Comparison of ENCODE assay signal across 18 cellular contexts in genomic region chr10:87799860-87800259, GRCh38. TPM values are rescaled to one million over a fixed set of nuclear protein-coding genes. Genes with fewer than 3 reads are reported as not detected.
A peak's percentile ranks its signal among the peaks of the same experiment; 100 is the strongest.
DNase-seq lines count a peak whose midpoint lies in the region; ATAC-seq, FAIRE-seq and TF ChIP-seq lines count a peak whose summit lies in the region.
"Had no signal": no experiment of that assay in that cellular context is flagged by ENCODE, and none has a peak within 500 bp of the region (broad histone marks: within the 10 kb centered on the region; RNA-seq: fewer than 3 reads in every experiment).

No MANE protein-coding gene starts in this region.

- intact Hi-C loops in CD4-positive, alpha-beta memory T cell (cut with micrococcal nuclease) = no loop called here

- H2AFZ ChIP-seq in GM23338 = no peak overlapping the region
- H2AFZ ChIP-seq: GM23248 had no signal

- CTCF ChIA-PET in CD4-positive, alpha-beta memory T cell (lab: Charles Lee; ENCODE audit: partially characterized antibody) = no interaction called here

- DNase-seq in GM23338 (ENCODE audit: low spot score) (peak; percentile 56), M059J (ENCODE audit: low read depth) (peak; percentile 22), NCI-H1694 treated with DMSO at 0.1 percent for 48 hours (lab: John Stamatoyannopoulos, UW) (no peak), SK-N-DZ (ENCODE audit: low spot score) (no peak)
- no peak for DNase-seq in CD4-positive, alpha-beta memory T cell
- DNase-seq: 8988T; ACHN; Calu3; CD4-positive, CD25-positive, alpha-beta regulatory T cell; DMS 273 treated with DMSO at 0.1 percent for 48 hours; DMS79; GM23248; H7 had no signal

- H3K4me3 ChIP-seq in GM23338 = no peak overlapping the region
- H3K4me3 ChIP-seq in CD4-positive, alpha-beta memory T cell (ENCODE audit: low read length in 2 of 2) = no peak overlapping the region
- H3K4me3 ChIP-seq: GM23248 had no signal

- peaks cover 26% of the 10 kb centered on the region for H3K36me3 ChIP-seq in GM23338 (ENCODE audit: insufficient read depth)
- H3K36me3 ChIP-seq in CD4-positive, alpha-beta memory T cell (ENCODE audit: insufficient read depth, low read length) = no peaks in the 10 kb centered on the region

- no peaks in the 10 kb centered on the region; the same call in 1 of the 2 replicates for H4K20me1 ChIP-seq in GM23338 (replicated peaks; ENCODE audit: insufficient read depth)

- H3K9me2 ChIP-seq in GM23338 (ENCODE audit: insufficient read depth) = no peaks in the 10 kb centered on the region

- H3K4me3 Mint-ChIP-seq in GM23338 = no peak overlapping the region
- no peak overlapping the region for H3K4me3 Mint-ChIP-seq in CD4-positive, alpha-beta memory T cell
- H3K4me3 Mint-ChIP-seq: CD4-positive, CD25-positive, alpha-beta regulatory T cell had no signal

- no peak overlapping the region for H3K4me2 ChIP-seq in GM23338
- H3K4me2 ChIP-seq: BLaER1 treated with 17β-estradiol and CSF1 and Interleukin-3, amounts not matched to agents 10 nM and 100 nM had no signal

- no peak for TF ChIP-seq CTCF in GM23338 (conservative IDR thresholded peaks at IDR 0.05; ENCODE audit: low read depth in 2 of 2)

- no peaks in the 10 kb centered on the region for H3K9me3 ChIP-seq in CD4-positive, alpha-beta memory T cell (ENCODE audit: control insufficient read depth in 1 of 2, low read length in 2 of 2)

- peaks cover 66% of the 10 kb centered on the region for H3K79me2 ChIP-seq in GM23338 (replicated peaks; ENCODE audit: insufficient read depth)

- no peak for ATAC-seq in GM23338
- ATAC-seq in HG02763 (IDR thresholded peaks at IDR 0.05; ENCODE audit: unreplicated experiment) = no peak
- ATAC-seq: HepG2 had no signal

- H3K4me1 Mint-ChIP-seq in GM23338 = peaks cover 8% of the 10 kb centered on the region
- peaks cover 31 to 52% (median 39%) of the 10 kb centered on the region in 4 donors for H3K4me1 Mint-ChIP-seq in CD4-positive, alpha-beta memory T cell

- H3K27me3 Mint-ChIP-seq in GM23338 (ENCODE audit: insufficient read depth, low read depth, poor library complexity) = peaks cover 3% of the 10 kb centered on the region
- no peaks in the 10 kb centered on the region for H3K27me3 Mint-ChIP-seq in CD4-positive, alpha-beta memory T cell
- H3K27me3 Mint-ChIP-seq: CD4-positive, CD25-positive, alpha-beta regulatory T cell had no signal

- no peak overlapping the region for H3K27ac Mint-ChIP-seq in GM23338
- H3K27ac Mint-ChIP-seq in CD4-positive, alpha-beta memory T cell = no peak overlapping the region
- H3K27ac Mint-ChIP-seq: CD4-positive, CD25-positive, alpha-beta regulatory T cell had no signal

- peaks cover 60% of the 10 kb centered on the region for H3K9me3 Mint-ChIP-seq in GM23338
- peaks cover 0 to 16% (median 11%) of the 10 kb centered on the region in 8 donors for H3K9me3 Mint-ChIP-seq in CD4-positive, alpha-beta memory T cell

- peaks cover under 1% of the 10 kb centered on the region; the same call in 1 of the 2 replicates for H3K4me1 ChIP-seq in GM23338 (ENCODE audit: insufficient read depth)
- H3K4me1 ChIP-seq in CD4-positive, alpha-beta memory T cell (ENCODE audit: insufficient read depth, low read length) = peaks cover 16% of the 10 kb centered on the region

- H3K27me3 ChIP-seq in GM23338 (ENCODE audit: insufficient read depth) = no peaks in the 10 kb centered on the region
- no peaks in the 10 kb centered on the region for H3K27me3 ChIP-seq in CD4-positive, alpha-beta memory T cell (ENCODE audit: insufficient read depth, low read length)
- H3K27me3 ChIP-seq: BLaER1 treated with 17β-estradiol and CSF1 and Interleukin-3, amounts not matched to agents 10 nM and 100 nM had no signal

- POLR2A ChIA-PET in CD4-positive, alpha-beta memory T cell (lab: Charles Lee; ENCODE audit: partially characterized antibody) = no interaction called here

- FAIRE-seq in endometrium (lab: Jason Lieb, UNC) (peak; percentile 51), islet of Langerhans (lab: Jason Lieb, UNC) (peak; percentile 92)
- FAIRE-seq: HepG2 had no signal

- H3K36me3 Mint-ChIP-seq in GM23338 (ENCODE audit: low read depth) = peaks cover 82% of the 10 kb centered on the region
- H3K36me3 Mint-ChIP-seq in CD4-positive, alpha-beta memory T cell = peaks cover 46 to 59% of the 10 kb centered on the region in 2 donors

- H3F3A ChIP-seq in GM23338 (replicated peaks; ENCODE audit: low read depth) = no peaks in the 10 kb centered on the region

- H3K27ac ChIP-seq in GM23338 (ENCODE audit: low read depth) = no peak overlapping the region
- no peak overlapping the region for H3K27ac ChIP-seq in CD4-positive, alpha-beta memory T cell (ENCODE audit: low read depth, low read length)
- H3K27ac ChIP-seq: BLaER1 treated with 17β-estradiol and CSF1 and Interleukin-3, amounts not matched to agents 10 nM and 100 nM; GM23248 had no signal

TF ChIP-seq in GM23338, 12 proteins besides CTCF, POLR2A, EP300 and RAD21 (continues in another document):
- TF ChIP-seq NANOG (IDR thresholded peaks at IDR 0.05; ENCODE audit: borderline replicate concordance) (no peak), EZH2 (IDR thresholded peaks at IDR 0.05; ENCODE audit: low read depth, unreplicated experiment) (no peak), JUNB (IDR thresholded peaks at IDR 0.05; ENCODE audit: unreplicated experiment) (no peak), ETS1 (IDR thresholded peaks at IDR 0.05) (no peak)

RNA-seq across cellular contexts. Expression of gene ATAD1, which starts 18.2 kb away (rescaled TPM):
- 43.3 and 49.6 TPM in 2 replicates for total RNA-seq in GM23338 (2014; rRNA removed; shearing (Covaris generic))
- 26.3 and 30.3 TPM in 2 replicates for polyA plus RNA-seq in GM23338 (2016; fragmentation: Nextera tagmentation; extraction: Ambion mirVana)
- 21.4 and 40.7 TPM in 2 replicates for total RNA-seq in M059J (2014; rRNA removed; shearing (Covaris generic))
- polyA plus RNA-seq in SK-N-DZ (2014; cell fraction: cytosol; rRNA removed) = 59.3 and 60.5 TPM in 2 replicates
- polyA plus RNA-seq in SK-N-DZ (2014; cell fraction: nucleus; rRNA removed) = 29.2 and 32.8 TPM in 2 replicates
- total RNA-seq in CD4-positive, alpha-beta memory T cell = 10 to 100 TPM; 46.5 to 52.0 TPM
- 10 to 100 TPM; 39.6 to 41.5 TPM for polyA plus RNA-seq in CD4-positive, alpha-beta memory T cell

Comparison
In these comparisons a context has a peak if more than half of its experiments do, and no peak if none do; other contexts are left out.
1. DNase-seq: peak in GM23338 (single experiment) and M059J (single experiment); none in NCI-H1694 treated with DMSO at 0.1 percent for 48 hours (single experiment), SK-N-DZ (single experiment) and CD4-positive, alpha-beta memory T cell (0 of 5).